Comparison of ENCODE assay signal across 15 cellular contexts in the genomic region with DNA sequence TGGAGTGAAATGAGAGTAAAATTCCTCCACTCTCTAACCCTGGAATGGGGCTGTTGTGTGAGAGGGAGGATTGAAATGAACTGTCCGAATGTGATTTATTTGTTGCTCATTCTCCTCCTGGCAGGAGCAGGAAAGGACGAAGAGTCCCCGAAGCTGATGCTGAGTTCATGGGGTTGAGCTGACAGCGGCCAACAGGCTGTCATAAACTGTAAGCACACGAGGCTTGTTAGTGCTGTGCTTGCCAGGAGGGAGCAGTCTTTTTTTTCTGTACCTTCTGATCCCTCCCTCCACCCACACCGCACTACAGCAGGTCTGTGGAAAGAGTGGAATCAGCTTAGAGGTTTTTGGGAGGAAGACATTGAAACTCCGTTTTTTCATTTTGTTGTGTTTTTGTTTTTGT. TPM values are rescaled to one million over a fixed set of nuclear protein-coding genes. Genes with fewer than 3 reads are reported as not detected.
DNase-seq lines count a peak whose midpoint lies in the region; ATAC-seq, FAIRE-seq and TF ChIP-seq lines count a peak whose summit lies in the region.
"Had no signal": no experiment of that assay in that cellular context is flagged by ENCODE, and none has a peak within 500 bp of the region (broad histone marks: within the 10 kb centered on the region; RNA-seq: fewer than 3 reads in every experiment).

No MANE protein-coding gene starts in this region.

- H3K18ac ChIP-seq in IMR-90 (ENCODE audit: low read depth, low read length) = no peak overlapping the region

- DNase-seq in IMR-90 = no peak
- peak in 5 of 7 donors; percentile 24 to 64 (median 34) for DNase-seq in adrenal gland
- no peak for DNase-seq in kidney
- no peak for DNase-seq in gastrocnemius medialis
- DNase-seq in DMS153 (lab: John Stamatoyannopoulos, UW) = no peak
- DNase-seq: activated CD4-positive, CD25-positive, alpha-beta regulatory T cell; amniotic stem cell; CD4-positive, alpha-beta T cell; effector CD8-positive, alpha-beta T cell; hippocampal formation; SIG-M5 had no signal

- no peak overlapping the region for H3K9ac ChIP-seq in IMR-90 (ENCODE audit: low read depth, low read length)
- peak overlapping the region in 1 of 2 donors; percentile 54 for H3K9ac ChIP-seq in kidney (ENCODE audit: low read length in 2 of 2)

- FAIRE-seq in kidney (lab: Jason Lieb, UNC) = no peak

- H3K4me1 ChIP-seq in IMR-90 (ENCODE audit: control insufficient read depth, insufficient read depth, low read length) = peaks cover 8% of the 10 kb centered on the region
- H3K4me1 ChIP-seq in adrenal gland (replicated peaks in 1 of 2) = peaks cover 0 to 4% of the 10 kb centered on the region in 2 donors
- no peaks in the 10 kb centered on the region for H3K4me1 ChIP-seq in kidney (ENCODE audit: control insufficient read depth in 1 of 2, insufficient read depth in 1 of 2, low read depth in 1 of 2, low read length in 2 of 2)
- no peaks in the 10 kb centered on the region for H3K4me1 ChIP-seq in gastrocnemius medialis

- BruUV-seq in IMR-90 (replicated peaks; lab: Mats Ljungman, UMichigan) = no TSS peak

- dilution Hi-C loops in IMR-90 (cut with HindIII; ENCODE audit: low sequenced_read_pairs, unreplicated experiment) = no loop called here

- H2BK20ac ChIP-seq in IMR-90 (ENCODE audit: low read depth, low read length) = no peak overlapping the region

- H2AK5ac ChIP-seq in IMR-90 (ENCODE audit: low read depth, low read length) = no peak overlapping the region

- H3K9me1 ChIP-seq in IMR-90 (ENCODE audit: insufficient read depth, low read length) = no peaks in the 10 kb centered on the region

- H3K4me3 ChIP-seq in IMR-90 (ENCODE audit: insufficient read depth, low read depth, low read length) (no peak overlapping the region), adrenal gland (peak overlapping the region in 1 of 4 donors; percentile 41), kidney (ENCODE audit: low read length in 2 of 2) (peak overlapping the region; percentile 44 to 48), gastrocnemius medialis (peak overlapping the region in 2 of 4 donors; percentile 29 to 36)

- in situ Hi-C loops in IMR-90 (cut with MboI; ENCODE audit: low sequenced_read_pairs) = no loop called here
- in situ Hi-C loops in gastrocnemius medialis (cut with MboI; ENCODE audit: low sequenced_read_pairs in 4 of 4) = loop anchor here in 1 of 4 donors (25.0 kb wide), 1 partner anchor 318 kb away; a partner anchor contains a TSS

- no peak overlapping the region for H4K5ac ChIP-seq in IMR-90 (ENCODE audit: low read depth, low read length)

- H3K27me3 ChIP-seq in IMR-90 (ENCODE audit: control insufficient read depth, insufficient read depth, low read length) = 0 out of 2 replicates have a peak, but pooled peaks cover 3% of the 10 kb centered on the region
- H3K27me3 ChIP-seq in adrenal gland = no peaks in the 10 kb centered on the region
- H3K27me3 ChIP-seq in gastrocnemius medialis = peaks cover 0 to 7% (median 0%) of the 10 kb centered on the region in 3 donors
- H3K27me3 ChIP-seq: suprapubic skin had no signal

- H4K20me1 ChIP-seq in IMR-90 (ENCODE audit: insufficient read depth, low read length) = no peaks in the 10 kb centered on the region

- TF ChIP-seq POLR2A in IMR-90 (IDR thresholded peaks at IDR 0.05; ENCODE audit: low read depth, low read length) = no peak
- TF ChIP-seq POLR2A in adrenal gland (IDR thresholded peaks at IDR 0.05) = no peak
- TF ChIP-seq POLR2A in gastrocnemius medialis (IDR thresholded peaks at IDR 0.05) = no peak

- TF ChIP-seq CTCF in IMR-90 (conservative IDR thresholded peaks at IDR 0.05; ENCODE audit: low read depth, low read length) = no peak
- TF ChIP-seq CTCF in adrenal gland (IDR thresholded peaks at IDR 0.05) = no peak
- TF ChIP-seq CTCF in kidney (IDR thresholded peaks at IDR 0.05; ENCODE audit: borderline replicate concordance, extremely low read depth, insufficient read depth) = no peak
- no peak for TF ChIP-seq CTCF in gastrocnemius medialis (IDR thresholded peaks at IDR 0.05 in 4 of 5, conservative IDR thresholded peaks at IDR 0.05 in 1 of 5)

- H2AFZ ChIP-seq in IMR-90 (replicated peaks; ENCODE audit: low read length, poor library complexity) = peak overlapping the region; percentile 4

- no peaks in the 10 kb centered on the region for H3K79me1 ChIP-seq in IMR-90 (ENCODE audit: low read depth in 1 of 2, low read length in 2 of 2)

- POLR2A ChIA-PET in IMR-90 (lab: Charles Lee; ENCODE audit: unreplicated experiment) = interaction anchor here (0.6 kb wide), 1 partner anchor 1365 kb away, joined by 4 read pairs; no protein-coding TSS in a partner anchor

- intact Hi-C loops in IMR-90 (cut with micrococcal nuclease) = no loop called here
- intact Hi-C loops in adrenal gland (cut with DNase I) = no loop called here
- intact Hi-C loops in kidney (cut with DNase I) = no loop called here
- intact Hi-C loops in gastrocnemius medialis (cut with DNase I; ENCODE audit: low total_unique reads) = no loop called here

- no CpG with 5 or more reads among the region's 7 CpGs for WGBS in IMR-90 (ENCODE audit: extremely low coverage in 2 of 2, insufficient read length in 1 of 2), 2 experiments
- 19 to 27% (median 22%) methylated on average over 7 of the region's 7 CpGs for WGBS in adrenal gland, 4 donors

- no peaks in the 10 kb centered on the region for H3K9me3 ChIP-seq in IMR-90 (ENCODE audit: control insufficient read depth, insufficient read depth, low read length)
- no peaks in the 10 kb centered on the region for H3K9me3 ChIP-seq in adrenal gland (replicated peaks in 1 of 3)
- no peaks in the 10 kb centered on the region for H3K9me3 ChIP-seq in kidney (ENCODE audit: control insufficient read depth in 1 of 2, low read length in 2 of 2)
- H3K9me3 ChIP-seq in gastrocnemius medialis = no peaks in the 10 kb centered on the region

- H3K36me3 ChIP-seq in IMR-90 (ENCODE audit: control insufficient read depth, insufficient read depth, low read length) (no peaks in the 10 kb centered on the region), adrenal gland (replicated peaks in 1 of 2) (no peaks in the 10 kb centered on the region), kidney (ENCODE audit: control insufficient read depth in 1 of 2, insufficient read depth in 2 of 2, low read length in 2 of 2) (no peaks in the 10 kb centered on the region), gastrocnemius medialis (no peaks in the 10 kb centered on the region)
- H3K36me3 ChIP-seq: suprapubic skin had no signal

- CTCF ChIA-PET in IMR-90 (lab: Yijun Ruan, JAX) = no interaction called here

- no peak overlapping the region for H2BK120ac ChIP-seq in IMR-90 (ENCODE audit: low read depth, low read length)

- no peak overlapping the region for H2BK15ac ChIP-seq in IMR-90 (ENCODE audit: low read depth, low read length)

- H3K27ac ChIP-seq in IMR-90 (ENCODE audit: insufficient read depth, low read length) = no peak overlapping the region
- H3K27ac ChIP-seq in adrenal gland = peak overlapping the region in 2 of 5 donors; percentile 69 to 82
- no peak overlapping the region for H3K27ac ChIP-seq in kidney (ENCODE audit: low read depth in 2 of 2, low read length in 2 of 2)
- H3K27ac ChIP-seq in gastrocnemius medialis = peak overlapping the region in 3 of 4 donors; percentile 25 to 71 (median 43)
- H3K27ac ChIP-seq: suprapubic skin had no signal

- H2BK5ac ChIP-seq in IMR-90 (ENCODE audit: low read depth, low read length, poor library complexity, severe bottlenecking) = no peak overlapping the region

- no peak overlapping the region for H4K91ac ChIP-seq in IMR-90 (ENCODE audit: insufficient read depth, low read depth, low read length)

- H3K4ac ChIP-seq in IMR-90 (ENCODE audit: low read depth, low read length) = no peak overlapping the region

- ATAC-seq in IMR-90 (ENCODE audit: low read depth) (peak; percentile 35; the same call in 1 of the 2 replicates), gastrocnemius medialis (no peak), HG02642 (IDR thresholded peaks at IDR 0.05; ENCODE audit: poor library complexity, unreplicated experiment) (no peak), GM18517 (IDR thresholded peaks at IDR 0.05; ENCODE audit: unreplicated experiment) (no peak), GM21825 (IDR thresholded peaks at IDR 0.05; ENCODE audit: unreplicated experiment) (no peak)

- no peak overlapping the region for H3K56ac ChIP-seq in IMR-90 (ENCODE audit: extremely low read depth, insufficient read depth, low read length)

- no peak overlapping the region for H3K23ac ChIP-seq in IMR-90 (ENCODE audit: low read depth, low read length)

- no peak for TF ChIP-seq RAD21 in IMR-90 (IDR thresholded peaks at IDR 0.05; ENCODE audit: low read length)

- no peak overlapping the region for H4K8ac ChIP-seq in IMR-90 (ENCODE audit: low read depth in 2 of 2, low read length in 2 of 2)

- no peak overlapping the region for H2AK9ac ChIP-seq in IMR-90 (replicated peaks; ENCODE audit: low read depth, low read length, poor library complexity)

- H3K14ac ChIP-seq in IMR-90 (replicated peaks; ENCODE audit: low read depth, low read length) = no peak overlapping the region

- peak overlapping the region; percentile 84 for H3K4me2 ChIP-seq in IMR-90 (ENCODE audit: low read depth, low read length)

TF ChIP-seq in IMR-90, 13 proteins besides CTCF, POLR2A, EP300 and RAD21:
- no peak for TF ChIP-seq NFE2L2 (IDR thresholded peaks at IDR 0.05; ENCODE audit: low read depth, low read length)
- no peak for TF ChIP-seq CEBPB (IDR thresholded peaks at IDR 0.05; ENCODE audit: low read depth, low read length)

RNA-seq across cellular contexts. Expression of a gene that starts 33.0 kb away (rescaled TPM):
- 11.1 and 12.2 TPM in 2 replicates for total RNA-seq in IMR-90 (2012; rRNA removed)
- polyA plus RNA-seq in IMR-90 (2012; rRNA removed) = 5.4 and 6.6 TPM in 2 replicates
- polyA plus RNA-seq in IMR-90 (2012; cell fraction: cytosol; rRNA removed) = 2.5 and 2.6 TPM in 2 replicates
- 19.3 and 55.4 TPM in 2 replicates for polyA plus RNA-seq in IMR-90 (2012; cell fraction: nucleus; rRNA removed; ENCODE audit: low replicate concordance)
- 100 to 1,000 TPM in 1 of 8 donors, 10 to 100 TPM in 7; 16.2 to 127 (median 25.0) TPM for total RNA-seq in adrenal gland
- 10 to 100 TPM; 17.8 to 47.2 (median 47.1) TPM for polyA plus RNA-seq in adrenal gland
- total RNA-seq in kidney = 22.3 TPM
- 6.5 TPM for polyA plus RNA-seq in kidney (ENCODE audit: insufficient read depth, low read depth, low replicate concordance)
- total RNA-seq in gastrocnemius medialis = 10 to 100 TPM in 1 of 4 donors, 1 to 10 TPM in 3; 4.8 to 12.6 (median 7.0) TPM

RNA-seq across cellular contexts. Expression of a gene that starts 37.4 kb away (rescaled TPM):
- 3.4 and 6.1 TPM in 2 replicates for total RNA-seq in IMR-90 (2012; rRNA removed)
- polyA plus RNA-seq in IMR-90 (2012; rRNA removed) = 0.40 and 0.82 TPM in 2 replicates
- 0.13 and 0.23 TPM in 2 replicates for polyA plus RNA-seq in IMR-90 (2012; cell fraction: cytosol; rRNA removed)
- 0.08 and 0.45 TPM in 2 replicates for polyA plus RNA-seq in IMR-90 (2012; cell fraction: nucleus; rRNA removed; ENCODE audit: low replicate concordance)
- 1 to 10 TPM; 1.6 to 6.4 (median 2.8) TPM for total RNA-seq in adrenal gland
- 1 to 10 TPM in 2 of 3 donors, under 1 TPM in 1; 0.51 to 2.4 (median 1.5) TPM for polyA plus RNA-seq in adrenal gland
- total RNA-seq in kidney = 5.1 TPM
- polyA plus RNA-seq in kidney (ENCODE audit: insufficient read depth, low read depth, low replicate concordance) = 1.2 TPM
- 1 to 10 TPM in 1 of 4 donors, under 1 TPM in 3; 0.29 to 1.1 (median 0.57) TPM for total RNA-seq in gastrocnemius medialis

Comparison
In these comparisons a context has a peak if more than half of its experiments do, and no peak if none do; other contexts are left out.
1. DNase-seq: peak in adrenal gland (5 of 7); none in IMR-90 (single experiment), kidney (single experiment), gastrocnemius medialis (0 of 2) and DMS153 (single experiment).
2. H3K27ac ChIP-seq: peak in gastrocnemius medialis (3 of 4); none in IMR-90 (single experiment) and kidney (0 of 2).